Comparison of ENCODE assay signal across 15 cellular contexts in the genomic region with DNA sequence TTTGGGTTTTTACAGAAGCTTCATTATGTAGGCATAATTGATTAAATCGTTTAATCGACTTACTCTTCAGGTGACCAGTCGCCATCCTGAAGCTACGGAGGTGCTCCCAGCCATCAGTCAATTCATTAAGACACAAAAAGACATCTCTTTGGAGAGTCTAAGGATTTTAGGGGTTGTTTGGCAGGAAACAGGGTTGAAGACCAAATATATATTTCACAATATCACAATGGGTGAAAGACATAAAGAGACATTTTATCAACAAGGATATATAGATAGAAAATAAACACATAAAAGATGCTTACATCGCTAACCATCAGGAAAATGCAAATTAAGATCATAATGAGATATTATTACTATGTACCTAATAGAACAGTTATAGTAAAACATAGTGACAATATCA.
DNase-seq lines count a peak whose midpoint lies in the region; FAIRE-seq and TF ChIP-seq lines count a peak whose summit lies in the region.
"Had no signal": no experiment of that assay in that cellular context is flagged by ENCODE, and none has a peak within 500 bp of the region (broad histone marks: within the 10 kb centered on the region; RNA-seq: fewer than 3 reads in every experiment).

No MANE protein-coding gene starts in this region.

- intact Hi-C loops in PC-9 (cut with micrococcal nuclease; ENCODE audit: unreplicated experiment), result loop anchor here (10.0 kb wide), 1 partner anchor 413 kb away; no protein-coding TSS in a partner anchor

- H4K20me1 ChIP-seq in GM23248 (ENCODE audit: insufficient read depth) (no peaks in the 10 kb centered on the region), PC-9 (ENCODE audit: insufficient read depth) (no peaks in the 10 kb centered on the region), keratinocyte (ENCODE audit: control insufficient read depth, extremely low read depth, insufficient read depth, low read length) (no peaks in the 10 kb centered on the region)
- H4K20me1 ChIP-seq: BLaER1 treated with 17β-estradiol and CSF1 and Interleukin-3, amounts not matched to agents 10 nM and 100 nM had no signal

- WGBS in GM23248 (ENCODE audit: low coverage in 1 of 2, low lambda C conversion rate in 2 of 2, missing lambda C conversion rate in 2 of 2), 2 experiments, result 94 to 96% methylated on average over 5 of the region's 5 CpGs

- H2AFZ ChIP-seq in GM23248 (peak overlapping the region; percentile 29; the same call in 1 of the 2 replicates), PC-9 (peak overlapping the region; percentile 30; the same call in 1 of the 2 replicates), keratinocyte (ENCODE audit: control insufficient read depth, low read length) (no peak overlapping the region)

- in situ Hi-C loops in GM23248 (cut with MboI), result no loop called here

- H3K27me3 ChIP-seq in AG04450 (ENCODE audit: control insufficient read depth, insufficient read depth, low read length) (peaks cover 2% of the 10 kb centered on the region), GM23248 (replicated peaks; ENCODE audit: insufficient read depth) (no peaks in the 10 kb centered on the region), PC-9 (ENCODE audit: insufficient read depth, low read depth) (no peaks in the 10 kb centered on the region), keratinocyte (ENCODE audit: control insufficient read depth, extremely low read depth, insufficient read depth, low read length) (no peaks in the 10 kb centered on the region)
- H3K27me3 ChIP-seq: BLaER1 treated with 17β-estradiol and CSF1 and Interleukin-3, amounts not matched to agents 10 nM and 100 nM had no signal

- H3K4me3 ChIP-seq in AG04450 (ENCODE audit: low read depth, low read length) (no peak overlapping the region), GM23248 (no peak overlapping the region), PC-9 (no peak overlapping the region), keratinocyte (ENCODE audit: control insufficient read depth in 2 of 3, extremely low read depth in 1 of 3, insufficient read depth in 2 of 3, low read depth in 1 of 3, low read length in 3 of 3) (no peak overlapping the region)
- H3K4me3 ChIP-seq: BLaER1 treated with 17β-estradiol and CSF1 and Interleukin-3, amounts not matched to agents 10 nM and 100 nM had no signal

- DNase-seq in AG04450 (ENCODE audit: low read depth, low spot score) (no peak), GM23248 (no peak), PC-9 (no peak), keratinocyte (ENCODE audit: low read depth, low spot score) (no peak), NCI-H2107 treated with DMSO at 0.1 percent for 48 hours (lab: John Stamatoyannopoulos, UW; ENCODE audit: unreplicated experiment) (no peak), NCI-H1417 (lab: John Stamatoyannopoulos, UW) (no peak), AML-193 (lab: John Stamatoyannopoulos, UW) (no peak), DMS153 treated with DMSO at 0.1 percent for 48 hours (lab: John Stamatoyannopoulos, UW; ENCODE audit: unreplicated experiment) (no peak)
- DNase-seq: CD4-positive, CD25-positive, alpha-beta regulatory T cell; DMS79 treated with DMSO at 0.1 percent for 48 hours; GOT3; H9 had no signal

- H3F3A ChIP-seq in GM23248 (ENCODE audit: insufficient read depth), result 0 out of 2 replicates have a peak, but pooled peaks cover 3% of the 10 kb centered on the region
- H3F3A ChIP-seq in PC-9 (ENCODE audit: insufficient read depth, low read depth), result peaks cover 42% of the 10 kb centered on the region

- TF ChIP-seq CTCF in AG04450 (IDR thresholded peaks at IDR 0.05; ENCODE audit: low read depth, low read length) (no peak), PC-9 (conservative IDR thresholded peaks at IDR 0.05) (no peak), keratinocyte (optimal IDR thresholded peaks at IDR 0.05 in 1 of 3, IDR thresholded peaks at IDR 0.05 in 1 of 3, conservative IDR thresholded peaks at IDR 0.05 in 1 of 3; ENCODE audit: extremely low read depth in 1 of 3, insufficient read depth in 2 of 3, low read length in 3 of 3) (no peak)

- H3K9me3 ChIP-seq in AG04450 (ENCODE audit: control insufficient read depth, insufficient read depth, low read length) (no peaks in the 10 kb centered on the region), GM23248 (ENCODE audit: low read depth) (no peaks in the 10 kb centered on the region), PC-9 (ENCODE audit: insufficient read depth, low read depth) (no peaks in the 10 kb centered on the region; the same call in 1 of the 2 replicates), keratinocyte (ENCODE audit: control insufficient read depth, low read depth, low read length) (no peaks in the 10 kb centered on the region)
- H3K9me3 ChIP-seq: BLaER1 treated with 17β-estradiol and CSF1 and Interleukin-3, amounts not matched to agents 10 nM and 100 nM had no signal

- CTCF ChIA-PET in AG04450 (lab: Charles Lee), result interaction anchor here (1.1 to 7.1 kb wide), 3 partner anchors 14 to 411 kb away, joined by 4 to 126 read pairs (median 6); no protein-coding TSS in a partner anchor
- CTCF ChIA-PET in PC-9 (lab: Charles Lee), result interaction anchor here (0.5 to 0.9 kb wide), 2 partner anchors 258 to 314 kb away, joined by 3 to 5 read pairs; no protein-coding TSS in a partner anchor

- dilution Hi-C loops in keratinocyte (cut with MboI; ENCODE audit: extremely low pct_ligation_motif_present, low sequenced_read_pairs), result no loop called here

- no peak for FAIRE-seq in keratinocyte (lab: Jason Lieb, UNC)
- FAIRE-seq: G401.6, GM12891 had no signal

- no TSS peak for BruUV-seq in PC-9 (replicated peaks; lab: Mats Ljungman, UMichigan)

- H3K79me2 ChIP-seq in GM23248 (ENCODE audit: insufficient read depth), result no peaks in the 10 kb centered on the region
- H3K79me2 ChIP-seq in PC-9 (ENCODE audit: low read depth), result no peaks in the 10 kb centered on the region
- no peaks in the 10 kb centered on the region for H3K79me2 ChIP-seq in keratinocyte (ENCODE audit: control insufficient read depth, insufficient read depth, low read length)

- H3K4me2 ChIP-seq in GM23248 (ENCODE audit: unreplicated experiment) (peak overlapping the region; percentile 41), PC-9 (peak overlapping the region; percentile 33), keratinocyte (ENCODE audit: control insufficient read depth, extremely low read depth, insufficient read depth, low read depth, low read length) (no peak overlapping the region)
- H3K4me2 ChIP-seq: BLaER1 treated with 17β-estradiol and CSF1 and Interleukin-3, amounts not matched to agents 10 nM and 100 nM had no signal

- no peaks in the 10 kb centered on the region for H3K9me1 ChIP-seq in keratinocyte (ENCODE audit: control insufficient read depth, extremely low read depth, insufficient read depth, low read length)

- H3K27ac ChIP-seq in AG04450 (ENCODE audit: low read depth, low read length) (peak overlapping the region; percentile 31), GM23248 (peak overlapping the region; percentile 54), PC-9 (peak overlapping the region; percentile 77), keratinocyte (ENCODE audit: control insufficient read depth, insufficient read depth, low read length) (peak overlapping the region; percentile 16)
- H3K27ac ChIP-seq: BLaER1 treated with 17β-estradiol and CSF1 and Interleukin-3, amounts not matched to agents 10 nM and 100 nM had no signal

- POLR2A ChIA-PET in AG04450 (lab: Yijun Ruan, JAX) (no interaction called here), PC-9 (lab: Charles Lee; ENCODE audit: unreplicated experiment) (interaction anchor here (0.7 kb wide), 1 partner anchor 65 kb away, joined by 7 read pairs; no protein-coding TSS in a partner anchor)

- H3K9ac ChIP-seq in GM23248 (peak overlapping the region; percentile 32; the same call in 1 of the 2 replicates), keratinocyte (ENCODE audit: control insufficient read depth, extremely low read depth, insufficient read depth, low read length) (no peak overlapping the region)
- H3K9ac ChIP-seq: BLaER1 treated with 17β-estradiol and CSF1 and Interleukin-3, amounts not matched to agents 10 nM and 100 nM had no signal

- H3K4me1 ChIP-seq in GM23248 (ENCODE audit: insufficient read depth) (peaks cover 15% of the 10 kb centered on the region), PC-9 (replicated peaks; ENCODE audit: insufficient read depth) (peaks cover 66% of the 10 kb centered on the region), keratinocyte (ENCODE audit: control insufficient read depth, extremely low read depth, insufficient read depth, low read length) (peaks cover 14% of the 10 kb centered on the region)

- no peaks in the 10 kb centered on the region for H3K9me2 ChIP-seq in GM23248 (ENCODE audit: insufficient read depth)
- H3K9me2 ChIP-seq in PC-9 (ENCODE audit: insufficient read depth), result no peaks in the 10 kb centered on the region

- H3K36me3 ChIP-seq in GM23248 (ENCODE audit: low read depth) (no peaks in the 10 kb centered on the region), PC-9 (ENCODE audit: low read depth) (0 out of 2 replicates have a peak, but pooled peaks cover 3% of the 10 kb centered on the region), keratinocyte (ENCODE audit: control insufficient read depth in 2 of 2, extremely low read depth in 1 of 2, insufficient read depth in 2 of 2, low read length in 2 of 2) (no peaks in the 10 kb centered on the region)
- H3K36me3 ChIP-seq: BLaER1 treated with 17β-estradiol and CSF1 and Interleukin-3, amounts not matched to agents 10 nM and 100 nM had no signal

Comparison
In these comparisons a context has a peak if more than half of its experiments do, and no peak if none do; other contexts are left out.
1. H3K27ac ChIP-seq: peak in every context shown above with its lines; median percentile 77 in PC-9; 54 in GM23248; 31 in AG04450; 16 in keratinocyte.